In the genomic region with DNA sequence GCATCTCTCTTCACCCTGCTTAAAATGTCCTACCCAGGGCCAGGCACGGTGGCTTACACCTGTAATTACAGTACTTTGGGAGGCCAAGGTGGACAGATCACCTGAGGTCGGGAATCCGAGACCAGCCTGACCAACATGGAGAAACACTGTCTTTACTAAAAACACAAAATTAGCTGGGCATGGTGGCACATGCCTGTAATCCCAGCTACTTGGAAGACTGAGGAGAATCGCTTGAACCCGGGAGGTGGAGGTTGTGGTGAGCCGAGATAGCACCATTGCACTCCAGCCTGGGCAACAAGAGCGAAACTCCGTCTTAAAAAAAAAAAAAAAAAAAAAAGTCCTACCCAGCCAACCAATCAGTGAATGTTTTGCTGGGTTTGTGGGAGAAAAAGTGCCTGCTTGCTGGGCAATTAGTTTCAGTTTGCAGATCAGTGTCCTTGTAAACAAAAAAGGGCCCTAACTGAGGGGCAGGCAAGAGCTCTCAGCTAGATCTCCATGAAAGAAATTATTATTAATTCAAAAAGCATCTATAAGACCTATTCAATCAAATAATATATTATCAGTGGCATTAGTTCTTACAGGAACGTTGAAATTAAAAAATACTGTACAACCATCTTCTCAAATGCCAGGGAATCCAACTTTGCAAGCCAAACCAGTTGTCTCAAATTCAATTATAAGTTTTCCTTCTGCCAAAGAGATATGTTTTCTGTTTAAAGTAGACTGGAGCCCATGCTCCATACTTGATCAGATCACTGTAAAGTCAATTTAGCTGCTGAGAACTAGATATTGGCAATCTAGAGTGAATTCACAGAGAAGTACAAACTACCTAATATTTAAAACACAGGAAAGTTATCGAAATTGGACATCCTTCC, we compare ENCODE assay signal across 8 cellular contexts. TPM values are rescaled to one million over a fixed set of nuclear protein-coding genes. Genes with fewer than 3 reads are reported as not detected.
DNase-seq lines count a peak whose midpoint lies in the region; ATAC-seq lines count a peak whose summit lies in the region.

No MANE protein-coding gene starts in this region.

- H3K9ac ChIP-seq in mucosa of stomach (ENCODE audit: low read length): peak overlapping the region; percentile 66

- DNase-seq in activated gamma-delta T cell treated with Interleukin-2 at 50 U/mL for 16 hours: peak; percentile 30
- no peak for DNase-seq in activated gamma-delta T cell (lab: John Stamatoyannopoulos, UW)
- peak; percentile 81 for DNase-seq in RPMI7951 (ENCODE audit: low read depth)
- DNase-seq in cerebellar cortex (ENCODE audit: low spot score): peak; percentile 56
- DNase-seq in occipital lobe (lab: John Stamatoyannopoulos, UW): no peak
- no peak for DNase-seq in activated CD8-positive, alpha-beta memory T cell treated with anti-CD3 and anti-CD28 coated beads, Interleukin-2, amount 50 U/mL, for 4 hours

- H3K4me3 ChIP-seq in mucosa of stomach (ENCODE audit: low read length): peak overlapping the region; percentile 58

- H3K4me1 ChIP-seq in mucosa of stomach (ENCODE audit: control insufficient read depth, insufficient read depth, low read length): peaks cover 62% of the 10 kb centered on the region

- H3K36me3 ChIP-seq in mucosa of stomach (ENCODE audit: control insufficient read depth, insufficient read depth, low read length): no peaks in the 10 kb centered on the region

- no peak for ATAC-seq in HG03521 (IDR thresholded peaks at IDR 0.05; ENCODE audit: unreplicated experiment)

- H3K9me3 ChIP-seq in mucosa of stomach (ENCODE audit: control insufficient read depth, low read length): no peaks in the 10 kb centered on the region

- no peaks in the 10 kb centered on the region for H3K27me3 ChIP-seq in mucosa of stomach (ENCODE audit: control insufficient read depth, insufficient read depth, low read length)

RNA-seq across cellular contexts. Expression of a gene that starts 3.9 kb away (rescaled TPM):
- total RNA-seq in RPMI7951 (2014; rRNA removed; shearing (Covaris generic)): 10.5 and 11.1 TPM in 2 replicates
- total RNA-seq in occipital lobe: 58.8 TPM

Comparison
In these comparisons a context has a peak if more than half of its experiments do, and no peak if none do; other contexts are left out.
1. DNase-seq: peak in activated gamma-delta T cell treated with Interleukin-2 at 50 U/mL for 16 hours (single experiment), RPMI7951 (single experiment) and cerebellar cortex (single experiment); none in activated gamma-delta T cell (single experiment), occipital lobe (single experiment) and activated CD8-positive, alpha-beta memory T cell treated with anti-CD3 and anti-CD28 coated beads, Interleukin-2, amount 50 U/mL, for 4 hours (single experiment).